In the genomic region with DNA sequence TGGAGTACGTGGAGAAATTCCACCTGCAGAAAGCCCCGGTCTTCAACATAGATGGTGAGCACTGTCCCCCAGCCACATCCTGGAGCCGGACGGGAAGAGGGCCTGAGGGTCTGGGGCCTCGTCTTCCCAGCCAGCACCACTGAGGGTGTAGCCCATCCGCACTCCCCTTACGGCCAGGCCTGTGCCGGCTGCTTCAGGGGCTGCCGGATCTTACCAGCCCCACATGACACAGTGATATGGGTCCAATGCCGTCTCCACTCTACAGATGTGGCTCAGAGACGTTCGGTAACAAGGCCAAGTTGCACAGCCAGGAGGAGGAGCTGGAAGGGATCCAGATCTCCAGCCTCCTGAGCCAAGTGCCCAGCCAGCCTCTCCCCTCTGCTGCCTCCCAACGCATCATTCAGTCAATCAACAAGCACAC, we compare ENCODE assay signal across 35 cellular contexts. TPM values are rescaled to one million over a fixed set of nuclear protein-coding genes. Genes with fewer than 3 reads are reported as not detected.
"Had no signal": no experiment of that assay in that cellular context is flagged by ENCODE, and none has a peak within 500 bp of the region (broad histone marks: within the 10 kb centered on the region; RNA-seq: fewer than 3 reads in every experiment).

No MANE protein-coding gene starts in this region.

- H3K27ac ChIP-seq: adrenal gland, body of pancreas, esophagus squamous epithelium, gastroesophageal sphincter, VCaP had no signal

- H3K36me3 Mint-ChIP-seq: activated naive CD4-positive, alpha-beta T cell treated with anti-CD3 and anti-CD28 coated beads, Interleukin-2, amount 50 U/mL, for 24 hours; activated naive CD8-positive, alpha-beta T cell treated with anti-CD3 and anti-CD28 coated beads for 36 hours; WTC11 had no signal

- H3K4me3 ChIP-seq: adrenal gland, body of pancreas, esophagus squamous epithelium, gastroesophageal sphincter had no signal

- ATAC-seq: activated CD8-positive, alpha-beta T cell treated with anti-CD3 and anti-CD28 coated beads for 36 hours; activated naive CD8-positive, alpha-beta T cell treated with anti-CD3 and anti-CD28 coated beads, Interleukin-2, amount 50 U/mL, for 24 hours; body of pancreas; effector memory CD8-positive, alpha-beta T cell; gastroesophageal sphincter; WTC11 had no signal

- H3K36me3 ChIP-seq: adrenal gland, esophagus squamous epithelium, gastroesophageal sphincter had no signal

- H3K4me1 Mint-ChIP-seq: activated naive CD4-positive, alpha-beta T cell treated with anti-CD3 and anti-CD28 coated beads, Interleukin-2, amount 50 U/mL, for 24 hours; activated naive CD8-positive, alpha-beta T cell treated with anti-CD3 and anti-CD28 coated beads for 36 hours; activated naive CD8-positive, alpha-beta T cell treated with anti-CD3 and anti-CD28 coated beads, Interleukin-2, amount 50 U/mL, for 24 hours had no signal

- H3K4me1 ChIP-seq: adrenal gland, body of pancreas, esophagus squamous epithelium, gastroesophageal sphincter had no signal

- H3K9me3 ChIP-seq: adrenal gland, body of pancreas, esophagus squamous epithelium, gastroesophageal sphincter had no signal

- H3K27ac Mint-ChIP-seq: activated CD8-positive, alpha-beta T cell treated with anti-CD3 and anti-CD28 coated beads for 36 hours; activated naive CD4-positive, alpha-beta T cell treated with anti-CD3 and anti-CD28 coated beads for 36 hours; activated naive CD4-positive, alpha-beta T cell treated with anti-CD3 and anti-CD28 coated beads, Interleukin-2, amount 50 U/mL, for 24 hours; activated naive CD8-positive, alpha-beta T cell treated with anti-CD3 and anti-CD28 coated beads for 36 hours; activated naive CD8-positive, alpha-beta T cell treated with anti-CD3 and anti-CD28 coated beads, Interleukin-2, amount 50 U/mL, for 24 hours; activated T-helper 1 cell treated with anti-CD3 and anti-CD28 coated beads, Interleukin-12 subunit alpha, Interleukin-12 subunit beta, Interleukin-2, Interleukin-4 antibody, amounts not matched to agents 30 ng/mL and 10 ng/mL and 1 ng/mL, durations not matched to agents 14 hours and 24 hours and 36 hours; activated T-helper 2 cell treated with anti-CD3 and anti-CD28 coated beads, Interferon-gamma antibody, Interleukin-2, Interleukin-4, amounts not matched to agents 10 μg/mL and 5 μg/mL and 100 μg/mL, durations not matched to agents 14 hours and 24 hours and 36 hours; effector memory CD8-positive, alpha-beta T cell; WTC11 had no signal

- H3K27me3 ChIP-seq: body of pancreas had no signal

- FAIRE-seq: colon had no signal

- H3K27me3 Mint-ChIP-seq: activated CD8-positive, alpha-beta T cell treated with anti-CD3 and anti-CD28 coated beads for 36 hours; activated naive CD4-positive, alpha-beta T cell treated with anti-CD3 and anti-CD28 coated beads, Interleukin-2, amount 50 U/mL, for 24 hours had no signal

- DNase-seq: activated CD4-positive, alpha-beta T cell treated with anti-CD3 and anti-CD28 coated beads for 1 hour; activated CD4-positive, alpha-beta T cell treated with anti-CD3 and anti-CD28 coated beads for 4 hours; activated CD4-positive, alpha-beta T cell treated with anti-CD3 and anti-CD28 coated beads, Interleukin-2, amount 50 U/mL, for 1 hour; activated CD4-positive, alpha-beta T cell treated with anti-CD3 and anti-CD28 coated beads, Interleukin-2, amount 50 U/mL, for 48 hours; activated CD8-positive, alpha-beta memory T cell treated with anti-CD3 and anti-CD28 coated beads for 24 hours; activated CD8-positive, alpha-beta T cell treated with anti-CD3 and anti-CD28 coated beads for 36 hours; activated effector memory CD4-positive, alpha-beta T cell treated with anti-CD3 and anti-CD28 coated beads, Interleukin-2, amount 50 U/mL, for 16 hours; activated naive CD4-positive, alpha-beta T cell treated with anti-CD3 and anti-CD28 coated beads for 36 hours; activated naive CD8-positive, alpha-beta T cell treated with anti-CD3 and anti-CD28 coated beads for 36 hours; activated naive CD8-positive, alpha-beta T cell treated with anti-CD3 and anti-CD28 coated beads, Interleukin-2, amount 50 U/mL, for 24 hours; activated T-cell treated with anti-CD3 and anti-CD28 coated beads, Interleukin-2, amount 50 U/mL, for 48 hours; adrenal gland; amygdala; aorta; body of pancreas; cortex of kidney; dermis blood vessel endothelial cell; effector CD4-positive, alpha-beta T cell; effector memory CD8-positive, alpha-beta T cell; erythroblast; esophagus squamous epithelium; foreskin melanocyte; T-helper 2 cell had no signal

- H3K9me3 Mint-ChIP-seq: activated CD8-positive, alpha-beta T cell treated with anti-CD3 and anti-CD28 coated beads for 36 hours; activated naive CD4-positive, alpha-beta T cell treated with anti-CD3 and anti-CD28 coated beads for 36 hours; activated naive CD4-positive, alpha-beta T cell treated with anti-CD3 and anti-CD28 coated beads, Interleukin-2, amount 50 U/mL, for 24 hours; activated naive CD8-positive, alpha-beta T cell treated with anti-CD3 and anti-CD28 coated beads for 36 hours; activated naive CD8-positive, alpha-beta T cell treated with anti-CD3 and anti-CD28 coated beads, Interleukin-2, amount 50 U/mL, for 24 hours; activated T-helper 1 cell treated with anti-CD3 and anti-CD28 coated beads, Interleukin-12 subunit alpha, Interleukin-12 subunit beta, Interleukin-2, Interleukin-4 antibody, amounts not matched to agents 30 ng/mL and 10 ng/mL and 1 ng/mL, durations not matched to agents 14 hours and 24 hours and 36 hours; activated T-helper 2 cell treated with anti-CD3 and anti-CD28 coated beads, Interferon-gamma antibody, Interleukin-2, Interleukin-4, amounts not matched to agents 10 μg/mL and 5 μg/mL and 100 μg/mL, durations not matched to agents 14 hours and 24 hours and 36 hours; effector memory CD8-positive, alpha-beta T cell; WTC11 had no signal

- H3K4me3 Mint-ChIP-seq: activated CD8-positive, alpha-beta T cell treated with anti-CD3 and anti-CD28 coated beads for 36 hours; activated naive CD4-positive, alpha-beta T cell treated with anti-CD3 and anti-CD28 coated beads for 36 hours; activated naive CD4-positive, alpha-beta T cell treated with anti-CD3 and anti-CD28 coated beads, Interleukin-2, amount 50 U/mL, for 24 hours; activated naive CD8-positive, alpha-beta T cell treated with anti-CD3 and anti-CD28 coated beads for 36 hours; activated naive CD8-positive, alpha-beta T cell treated with anti-CD3 and anti-CD28 coated beads, Interleukin-2, amount 50 U/mL, for 24 hours; activated T-helper 1 cell treated with anti-CD3 and anti-CD28 coated beads, Interleukin-12 subunit alpha, Interleukin-12 subunit beta, Interleukin-2, Interleukin-4 antibody, amounts not matched to agents 30 ng/mL and 10 ng/mL and 1 ng/mL, durations not matched to agents 14 hours and 24 hours and 36 hours; effector memory CD8-positive, alpha-beta T cell; WTC11 had no signal

RNA-seq across cellular contexts. Expression of a gene that starts 21.3 kb away (rescaled TPM):
- total RNA-seq: activated CD8-positive, alpha-beta T cell treated with anti-CD3 and anti-CD28 coated beads for 36 hours; activated naive CD4-positive, alpha-beta T cell treated with anti-CD3 and anti-CD28 coated beads for 36 hours; activated naive CD8-positive, alpha-beta T cell treated with anti-CD3 and anti-CD28 coated beads for 36 hours; activated T-helper 1 cell treated with anti-CD3 and anti-CD28 coated beads, Interleukin-12 subunit alpha, Interleukin-12 subunit beta, Interleukin-2, Interleukin-4 antibody, amounts not matched to agents 30 ng/mL and 10 ng/mL and 1 ng/mL, durations not matched to agents 14 hours and 24 hours and 36 hours; activated T-helper 2 cell treated with anti-CD3 and anti-CD28 coated beads, Interferon-gamma antibody, Interleukin-2, Interleukin-4, amounts not matched to agents 10 μg/mL and 5 μg/mL and 100 μg/mL, durations not matched to agents 14 hours and 24 hours and 36 hours; adrenal gland; aorta; body of pancreas; chondrocyte; dermis blood vessel endothelial cell; esophagus squamous epithelium; fibroblast of lung; fibroblast of villous mesenchyme; gastroesophageal sphincter; glomerular endothelial cell; T-helper 1 cell treated with Interleukin-12 subunit alpha and Interleukin-12 subunit beta and Interleukin-4 antibody, amounts not matched to agents 30 ng/mL and 1 ng/mL, for 36 hours had no signal
- polyA plus RNA-seq: adrenal gland, aorta, fibroblast of lung had no signal

RNA-seq across cellular contexts. Expression of a gene that starts 45.1 kb away (rescaled TPM):
- total RNA-seq: activated CD8-positive, alpha-beta T cell treated with anti-CD3 and anti-CD28 coated beads for 36 hours; activated naive CD4-positive, alpha-beta T cell treated with anti-CD3 and anti-CD28 coated beads for 36 hours; activated naive CD8-positive, alpha-beta T cell treated with anti-CD3 and anti-CD28 coated beads for 36 hours; activated T-helper 1 cell treated with anti-CD3 and anti-CD28 coated beads, Interleukin-12 subunit alpha, Interleukin-12 subunit beta, Interleukin-2, Interleukin-4 antibody, amounts not matched to agents 30 ng/mL and 10 ng/mL and 1 ng/mL, durations not matched to agents 14 hours and 24 hours and 36 hours; activated T-helper 2 cell treated with anti-CD3 and anti-CD28 coated beads, Interferon-gamma antibody, Interleukin-2, Interleukin-4, amounts not matched to agents 10 μg/mL and 5 μg/mL and 100 μg/mL, durations not matched to agents 14 hours and 24 hours and 36 hours; adrenal gland; aorta; body of pancreas; dermis blood vessel endothelial cell; esophagus squamous epithelium; fibroblast of lung; fibroblast of villous mesenchyme; gastroesophageal sphincter; glomerular endothelial cell; T-helper 1 cell treated with Interleukin-12 subunit alpha and Interleukin-12 subunit beta and Interleukin-4 antibody, amounts not matched to agents 30 ng/mL and 1 ng/mL, for 36 hours had no signal
- polyA plus RNA-seq: adrenal gland, aorta, fibroblast of lung had no signal

RNA-seq across cellular contexts. Expression of a gene that starts 56.4 kb away (rescaled TPM):
- total RNA-seq: activated CD8-positive, alpha-beta T cell treated with anti-CD3 and anti-CD28 coated beads for 36 hours; activated naive CD4-positive, alpha-beta T cell treated with anti-CD3 and anti-CD28 coated beads for 36 hours; activated naive CD8-positive, alpha-beta T cell treated with anti-CD3 and anti-CD28 coated beads for 36 hours; activated T-helper 1 cell treated with anti-CD3 and anti-CD28 coated beads, Interleukin-12 subunit alpha, Interleukin-12 subunit beta, Interleukin-2, Interleukin-4 antibody, amounts not matched to agents 30 ng/mL and 10 ng/mL and 1 ng/mL, durations not matched to agents 14 hours and 24 hours and 36 hours; activated T-helper 2 cell treated with anti-CD3 and anti-CD28 coated beads, Interferon-gamma antibody, Interleukin-2, Interleukin-4, amounts not matched to agents 10 μg/mL and 5 μg/mL and 100 μg/mL, durations not matched to agents 14 hours and 24 hours and 36 hours; adrenal gland; aorta; body of pancreas; chondrocyte; dermis blood vessel endothelial cell; esophagus squamous epithelium; fibroblast of lung; fibroblast of villous mesenchyme; gastroesophageal sphincter; glomerular endothelial cell; T-helper 1 cell treated with Interleukin-12 subunit alpha and Interleukin-12 subunit beta and Interleukin-4 antibody, amounts not matched to agents 30 ng/mL and 1 ng/mL, for 36 hours; WTC11 had no signal
- polyA plus RNA-seq: adrenal gland, aorta, fibroblast of lung had no signal
